In the genomic region with DNA sequence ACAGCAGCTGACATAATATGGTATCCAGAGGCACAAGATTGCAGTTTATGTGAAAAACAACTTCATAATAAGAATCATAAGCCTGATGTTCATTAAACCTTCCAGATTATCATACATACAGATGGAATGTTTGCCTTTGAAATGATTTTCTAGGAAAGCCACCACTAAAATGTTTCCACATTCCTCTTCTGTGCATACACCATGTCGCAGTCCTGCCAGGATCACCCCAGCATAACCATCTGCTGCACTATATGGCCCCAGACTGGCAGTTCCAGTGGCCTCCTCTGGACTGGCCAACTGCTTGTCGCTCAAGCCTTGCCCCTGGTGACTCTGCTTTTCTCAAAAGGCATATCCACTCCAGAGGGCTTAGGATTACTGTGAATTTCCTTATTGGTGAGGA, we compare ENCODE assay signal across 34 cellular contexts.
"Had no signal": no experiment of that assay in that cellular context is flagged by ENCODE, and none has a peak within 500 bp of the region (broad histone marks: within the 10 kb centered on the region; RNA-seq: fewer than 3 reads in every experiment).

No MANE protein-coding gene starts in this region.

- H3K27me3 Mint-ChIP-seq: progenitor cell of endocrine pancreas; stimulated activated memory B cell treated with anti-CD40 and anti-IgM and Interleukin-4, amounts not matched to agents 10 μg/mL and 1 μg/mL and 100 μg/mL, for 72 hours had no signal

- H3K27me3 ChIP-seq: adrenal gland, ascending aorta, brain microvascular endothelial cell, dorsolateral prefrontal cortex, heart right ventricle, left lung, ovary, thyroid gland, upper lobe of right lung had no signal

- H3K4me3 ChIP-seq: adrenal gland, ascending aorta, coronary artery, dorsolateral prefrontal cortex, heart right ventricle, left lung, lung, mucosa of descending colon, ovary, thyroid gland, upper lobe of right lung had no signal

- H3K9me3 Mint-ChIP-seq: activated naive CD8-positive, alpha-beta T cell treated with anti-CD3 and anti-CD28 coated beads for 36 hours; nephron progenitor cell; stimulated activated memory B cell treated with anti-CD40 and anti-IgM and Interleukin-4, amounts not matched to agents 10 μg/mL and 1 μg/mL and 100 μg/mL, for 72 hours; stimulated activated naive CD8-positive, alpha-beta T cell treated with anti-CD3 and anti-CD28 coated beads, Interleukin-15, amount 100 ng/mL, for 72 hours; T-helper 1 cell treated with Interleukin-12 subunit alpha and Interleukin-12 subunit beta and Interleukin-4 antibody, amounts not matched to agents 30 μg/mL and 1 μg/mL, for 36 hours had no signal

- H3K36me3 ChIP-seq: adrenal gland, ascending aorta, brain microvascular endothelial cell, heart right ventricle, left lung, ovary, thyroid gland, upper lobe of right lung had no signal

- H3K4me1 Mint-ChIP-seq: activated naive CD8-positive, alpha-beta T cell treated with anti-CD3 and anti-CD28 coated beads for 36 hours; nephron progenitor cell; stimulated activated memory B cell treated with anti-CD40 and anti-IgM and Interleukin-4, amounts not matched to agents 10 μg/mL and 1 μg/mL and 100 μg/mL, for 72 hours; stimulated activated naive CD8-positive, alpha-beta T cell treated with anti-CD3 and anti-CD28 coated beads, Interleukin-15, amount 100 ng/mL, for 72 hours had no signal

- H3K27ac ChIP-seq: adrenal gland, ascending aorta, brain microvascular endothelial cell, coronary artery, left lung, ovary, thyroid gland, upper lobe of right lung, VCaP had no signal

- H3K36me3 Mint-ChIP-seq: activated naive CD8-positive, alpha-beta T cell treated with anti-CD3 and anti-CD28 coated beads for 36 hours; stimulated activated memory B cell treated with anti-CD40 and anti-IgM and Interleukin-4, amounts not matched to agents 10 μg/mL and 1 μg/mL and 100 μg/mL, for 72 hours had no signal

- H3K4me1 ChIP-seq: adrenal gland, ascending aorta, left lung, thyroid gland, upper lobe of right lung had no signal

- DNase-seq: activated CD4-positive, alpha-beta T cell treated with anti-CD3 and anti-CD28 coated beads for 4 hours; activated CD4-positive, alpha-beta T cell treated with anti-CD3 and anti-CD28 coated beads, Interleukin-2, amount 50 U/mL, for 48 hours; activated CD8-positive, alpha-beta memory T cell treated with anti-CD3 and anti-CD28 coated beads for 24 hours; activated effector memory CD4-positive, alpha-beta T cell treated with Interleukin-2 at 50 U/mL for 16 hours; activated naive CD4-positive, alpha-beta T cell treated with Interleukin-2 at 50 U/mL for 16 hours; activated naive CD8-positive, alpha-beta T cell treated with anti-CD3 and anti-CD28 coated beads for 36 hours; adrenal gland; brain microvascular endothelial cell; effector memory CD4-positive, alpha-beta T cell; erythroblast; heart right ventricle; kidney glomerular epithelial cell; left lung; mucosa of descending colon; nephron progenitor cell; ovary; small intestine; stimulated activated CD4-positive, alpha-beta T cell treated with anti-CD3 and anti-CD28 coated beads, Interleukin-1b, Interleukin-23, amount 100 ng/mL, for 48 hours; stimulated activated CD4-positive, alpha-beta T cell treated with anti-CD3 and anti-CD28 coated beads, Interleukin-4, amount 100 ng/mL, for 4 hours; stimulated activated CD8-positive, alpha-beta memory T cell treated with anti-CD3 and anti-CD28 coated beads, Interleukin-4, amount 100 ng/mL, for 48 hours; stimulated activated naive CD8-positive, alpha-beta T cell treated with anti-CD3 and anti-CD28 coated beads, Interleukin-15, amount 100 ng/mL, for 72 hours; SW 1271; T-helper 9 cell; thyroid gland; upper lobe of right lung had no signal

- H3K27ac Mint-ChIP-seq: activated naive CD8-positive, alpha-beta T cell treated with anti-CD3 and anti-CD28 coated beads for 36 hours; nephron progenitor cell; progenitor cell of endocrine pancreas; stimulated activated memory B cell treated with anti-CD40 and anti-IgM and Interleukin-4, amounts not matched to agents 10 μg/mL and 1 μg/mL and 100 μg/mL, for 72 hours; stimulated activated naive CD8-positive, alpha-beta T cell treated with anti-CD3 and anti-CD28 coated beads, Interleukin-15, amount 100 ng/mL, for 72 hours; T-helper 1 cell treated with Interleukin-12 subunit alpha and Interleukin-12 subunit beta and Interleukin-4 antibody, amounts not matched to agents 30 μg/mL and 1 μg/mL, for 36 hours had no signal

- ATAC-seq: left lung; mucosa of descending colon; sciatic nerve; stimulated activated memory B cell treated with anti-CD40 and anti-IgM and Interleukin-4, amounts not matched to agents 10 μg/mL and 1 μg/mL and 100 μg/mL, for 72 hours; stimulated activated naive CD8-positive, alpha-beta T cell treated with anti-CD3 and anti-CD28 coated beads, Interleukin-15, amount 100 ng/mL, for 72 hours; upper lobe of right lung had no signal

- H3K9me3 ChIP-seq: adrenal gland, ascending aorta, ovary, thyroid gland, upper lobe of right lung had no signal

- H3K4me3 Mint-ChIP-seq: activated naive CD8-positive, alpha-beta T cell treated with anti-CD3 and anti-CD28 coated beads for 36 hours; nephron progenitor cell; stimulated activated memory B cell treated with anti-CD40 and anti-IgM and Interleukin-4, amounts not matched to agents 10 μg/mL and 1 μg/mL and 100 μg/mL, for 72 hours; stimulated activated naive CD8-positive, alpha-beta T cell treated with anti-CD3 and anti-CD28 coated beads, Interleukin-15, amount 100 ng/mL, for 72 hours; T-helper 1 cell treated with Interleukin-12 subunit alpha and Interleukin-12 subunit beta and Interleukin-4 antibody, amounts not matched to agents 30 μg/mL and 1 μg/mL, for 36 hours had no signal
